ENCODE assay signal across 28 cellular contexts in genomic region chr22:48649466-48649865, GRCh38.
"Had no signal": no experiment of that assay in that cellular context is flagged by ENCODE, and none has a peak within 500 bp of the region (broad histone marks: within the 10 kb centered on the region; RNA-seq: fewer than 3 reads in every experiment).

No MANE protein-coding gene starts in this region.

- H3K27me3 Mint-ChIP-seq: naive B cell; stimulated activated memory B cell treated with anti-CD40 and anti-IgM and Interleukin-4, amounts not matched to agents 10 μg/mL and 1 μg/mL and 100 μg/mL, for 72 hours; type B pancreatic cell had no signal

- ATAC-seq: heart left ventricle; lower lobe of right lung; natural killer cell; psoas muscle; right lobe of liver; stimulated activated memory B cell treated with anti-CD40 and anti-IgM and Interleukin-4, amounts not matched to agents 10 μg/mL and 1 μg/mL and 100 μg/mL, for 72 hours; stimulated activated naive CD8-positive, alpha-beta T cell treated with anti-CD3 and anti-CD28 coated beads, Interleukin-15, amount 100 ng/mL, for 72 hours had no signal

- H3K27ac Mint-ChIP-seq: immature natural killer cell; mesothelial cell of epicardium; naive B cell; natural killer cell; nephron progenitor cell; stimulated activated memory B cell treated with anti-CD40 and anti-IgM and Interleukin-4, amounts not matched to agents 10 μg/mL and 1 μg/mL and 100 μg/mL, for 72 hours; stimulated activated naive CD8-positive, alpha-beta T cell treated with anti-CD3 and anti-CD28 coated beads, Interleukin-15, amount 100 ng/mL, for 72 hours; type B pancreatic cell had no signal

- H3K27me3 ChIP-seq: neutrophil, right lobe of liver, tibial nerve, uterus had no signal

- H3K4me1 ChIP-seq: heart left ventricle, lower lobe of right lung, parathyroid adenoma, psoas muscle, right lobe of liver, uterus had no signal

- H3K4me1 Mint-ChIP-seq: immature natural killer cell; mesothelial cell of epicardium; naive B cell; natural killer cell; nephron progenitor cell; stimulated activated memory B cell treated with anti-CD40 and anti-IgM and Interleukin-4, amounts not matched to agents 10 μg/mL and 1 μg/mL and 100 μg/mL, for 72 hours had no signal

- H2AFZ ChIP-seq: parathyroid adenoma had no signal

- DNase-seq: hypothalamus; immature natural killer cell; kidney; lower lobe of right lung; mammary epithelial cell; mesendoderm; naive B cell; natural killer cell; nephron progenitor cell; occipital lobe; right lobe of liver; stimulated activated CD4-positive, alpha-beta T cell treated with anti-CD3 and anti-CD28 coated beads, Interleukin-1b, Interleukin-23, amount 100 ng/mL, for 48 hours; stimulated activated CD4-positive, alpha-beta T cell treated with anti-CD3 and anti-CD28 coated beads, Interleukin-2, amount 100 ng/mL, for 48 hours; stimulated activated CD4-positive, alpha-beta T cell treated with anti-CD3 and anti-CD28 coated beads, Interleukin-4, amount 100 ng/mL, for 4 hours; stimulated activated CD8-positive, alpha-beta memory T cell treated with anti-CD3 and anti-CD28 coated beads, Interleukin-4, amount 100 ng/mL, for 48 hours; stimulated activated naive CD4-positive, alpha-beta T cell treated with Interleukin-2 at 50 U/mL for 16 hours; stimulated activated naive CD8-positive, alpha-beta T cell treated with anti-CD3 and anti-CD28 coated beads, Interleukin-15, amount 100 ng/mL, for 72 hours; substantia nigra; uterus had no signal

- H3K9me3 ChIP-seq: heart left ventricle, lower lobe of right lung, neutrophil, psoas muscle, right lobe of liver, tibial nerve, uterus had no signal

- H3K4me3 ChIP-seq: heart left ventricle, lower lobe of right lung, psoas muscle, right lobe of liver, smooth muscle cell, tibial nerve, uterus had no signal

- H3K4me3 Mint-ChIP-seq: immature natural killer cell; mesothelial cell of epicardium; natural killer cell; nephron progenitor cell; stimulated activated memory B cell treated with anti-CD40 and anti-IgM and Interleukin-4, amounts not matched to agents 10 μg/mL and 1 μg/mL and 100 μg/mL, for 72 hours; stimulated activated naive CD8-positive, alpha-beta T cell treated with anti-CD3 and anti-CD28 coated beads, Interleukin-15, amount 100 ng/mL, for 72 hours; type B pancreatic cell had no signal

- H3K27ac ChIP-seq: heart left ventricle, lower lobe of right lung, neutrophil, parathyroid adenoma, psoas muscle, right lobe of liver, uterus had no signal

- H3K9me3 Mint-ChIP-seq: immature natural killer cell; mesothelial cell of epicardium; natural killer cell; nephron progenitor cell; stimulated activated memory B cell treated with anti-CD40 and anti-IgM and Interleukin-4, amounts not matched to agents 10 μg/mL and 1 μg/mL and 100 μg/mL, for 72 hours; stimulated activated naive CD8-positive, alpha-beta T cell treated with anti-CD3 and anti-CD28 coated beads, Interleukin-15, amount 100 ng/mL, for 72 hours; type B pancreatic cell had no signal

- H3K4me2 ChIP-seq: smooth muscle cell had no signal

- H3K36me3 ChIP-seq: heart left ventricle, lower lobe of right lung, neutrophil, right lobe of liver, uterus had no signal

- H3K79me2 ChIP-seq: parathyroid adenoma had no signal

- H3K36me3 Mint-ChIP-seq: immature natural killer cell; mesothelial cell of epicardium; naive B cell; natural killer cell; stimulated activated memory B cell treated with anti-CD40 and anti-IgM and Interleukin-4, amounts not matched to agents 10 μg/mL and 1 μg/mL and 100 μg/mL, for 72 hours; type B pancreatic cell had no signal
